ENCODE assay signal across 8 cellular contexts in genomic region chr1:241640149-241640866, GRCh38. TPM values are rescaled to one million over a fixed set of nuclear protein-coding genes. Genes with fewer than 3 reads are reported as not detected.
A peak's percentile ranks its signal among the peaks of the same experiment; 100 is the strongest.
DNase-seq lines count a peak whose midpoint lies in the region; ATAC-seq, FAIRE-seq and TF ChIP-seq lines count a peak whose summit lies in the region.

Gene CHML (minus strand): TSS chr1:241640369. CDS start chr1:241635766, 4,603 bp downstream.
Gene OPN3 (minus strand): TSS chr1:241640369. CDS start chr1:241640254, 115 bp downstream.

- ATAC-seq in GM21367 (IDR thresholded peaks at IDR 0.05; ENCODE audit: unreplicated experiment): peak; percentile 88

- H3K9me3 Mint-ChIP-seq in endothelial cell (ENCODE audit: unreplicated experiment): no peaks in the 10 kb centered on the region

- peaks cover 24% of the 10 kb centered on the region for H3K4me1 Mint-ChIP-seq in endothelial cell (ENCODE audit: unreplicated experiment)

- FAIRE-seq in HTR-8/SVneo (lab: Jason Lieb, UNC): peak; percentile 97

- peaks cover 2% of the 10 kb centered on the region for H3K27me3 Mint-ChIP-seq in endothelial cell (ENCODE audit: unreplicated experiment)

- H3K36me3 Mint-ChIP-seq in endothelial cell (ENCODE audit: low read depth, unreplicated experiment): peaks cover 3% of the 10 kb centered on the region

- no peak for TF ChIP-seq CTCF in endothelial cell (IDR thresholded peaks at IDR 0.05; ENCODE audit: unreplicated experiment)

- DNase-seq in COR-L47 (lab: John Stamatoyannopoulos, UW) (peak; percentile 93), HTR-8/SVneo (ENCODE audit: insufficient read length, low spot score) (peak; percentile 89), NOMO-1 treated with dmso at 0.1 percent for 144 hours (lab: John Stamatoyannopoulos, UW; ENCODE audit: unreplicated experiment) (peak; percentile 70), endothelial cell (ENCODE audit: low spot score) (peak; percentile 96), midbrain (lab: John Stamatoyannopoulos, UW) (peak; percentile 95)
- DNase-seq in activated CD8-positive, alpha-beta memory T cell treated with anti-CD3 and anti-CD28 coated beads, Interleukin-2, amount 50 U/mL, for 24 hours (ENCODE audit: extremely low read depth): peak; percentile 61
- DNase-seq in stimulated activated CD8-positive, alpha-beta memory T cell treated with anti-CD3 and anti-CD28 coated beads, Interleukin-15, amount 100 ng/mL, for 48 hours (ENCODE audit: low read depth in 2 of 2): peak; percentile 91

- peak within 1 kb of the TSS; percentile 74 for H3K27ac Mint-ChIP-seq in endothelial cell (ENCODE audit: unreplicated experiment)

- H3K4me3 Mint-ChIP-seq in endothelial cell (ENCODE audit: unreplicated experiment): peak within 1 kb of the TSS; percentile 91

RNA-seq across cellular contexts. Expression of gene CHML, which starts in this region (rescaled TPM):
- total RNA-seq in endothelial cell (ENCODE audit: unreplicated experiment): 15.2 TPM

RNA-seq across cellular contexts. Expression of gene OPN3, which starts in this region (rescaled TPM):
- 19.7 TPM for total RNA-seq in endothelial cell (ENCODE audit: unreplicated experiment)

Comparison
In these comparisons a context has a peak if more than half of its experiments do, and no peak if none do; other contexts are left out.
1. Peak in every context shown above with its lines: DNase-seq and ATAC-seq.